1 cellular context compared by ENCODE assay signal in the genomic region with DNA sequence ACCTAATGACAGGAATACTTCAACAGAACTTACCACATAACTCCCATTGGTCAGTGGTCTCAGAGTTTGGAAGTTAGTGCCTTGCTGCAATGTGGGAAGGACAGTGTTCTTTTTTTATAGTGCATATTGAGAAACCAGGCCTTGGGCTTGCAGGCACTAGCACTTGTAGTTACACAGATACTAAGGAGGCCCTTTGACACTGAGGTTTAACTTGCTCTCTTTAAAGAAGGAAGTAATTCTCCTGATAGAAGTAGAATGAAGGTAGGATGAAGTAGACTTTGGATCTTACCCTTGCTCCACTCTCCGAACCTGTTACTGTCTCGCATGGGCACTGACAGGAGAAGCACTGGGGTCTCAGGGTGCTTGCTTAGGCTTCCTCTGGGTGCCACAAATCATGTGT.
TF ChIP-seq lines count a peak whose summit lies in the region.

No MANE protein-coding gene starts in this region.

TF ChIP-seq in HepG2, 621 proteins besides CTCF, POLR2A, EP300 and RAD21:
- TF ChIP-seq MAF1 (CRISPR knock-in tag; IDR thresholded peaks at IDR 0.05; ENCODE audit: borderline replicate concordance): no peak
- TF ChIP-seq ZNF276 (CRISPR knock-in tag; IDR thresholded peaks at IDR 0.05; ENCODE audit: low read depth): no peak
- TF ChIP-seq, protein P1, sequence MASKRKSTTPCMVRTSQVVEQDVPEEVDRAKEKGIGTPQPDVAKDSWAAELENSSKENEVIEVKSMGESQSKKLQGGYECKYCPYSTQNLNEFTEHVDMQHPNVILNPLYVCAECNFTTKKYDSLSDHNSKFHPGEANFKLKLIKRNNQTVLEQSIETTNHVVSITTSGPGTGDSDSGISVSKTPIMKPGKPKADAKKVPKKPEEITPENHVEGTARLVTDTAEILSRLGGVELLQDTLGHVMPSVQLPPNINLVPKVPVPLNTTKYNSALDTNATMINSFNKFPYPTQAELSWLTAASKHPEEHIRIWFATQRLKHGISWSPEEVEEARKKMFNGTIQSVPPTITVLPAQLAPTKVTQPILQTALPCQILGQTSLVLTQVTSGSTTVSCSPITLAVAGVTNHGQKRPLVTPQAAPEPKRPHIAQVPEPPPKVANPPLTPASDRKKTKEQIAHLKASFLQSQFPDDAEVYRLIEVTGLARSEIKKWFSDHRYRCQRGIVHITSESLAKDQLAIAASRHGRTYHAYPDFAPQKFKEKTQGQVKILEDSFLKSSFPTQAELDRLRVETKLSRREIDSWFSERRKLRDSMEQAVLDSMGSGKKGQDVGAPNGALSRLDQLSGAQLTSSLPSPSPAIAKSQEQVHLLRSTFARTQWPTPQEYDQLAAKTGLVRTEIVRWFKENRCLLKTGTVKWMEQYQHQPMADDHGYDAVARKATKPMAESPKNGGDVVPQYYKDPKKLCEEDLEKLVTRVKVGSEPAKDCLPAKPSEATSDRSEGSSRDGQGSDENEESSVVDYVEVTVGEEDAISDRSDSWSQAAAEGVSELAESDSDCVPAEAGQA (IDR thresholded peaks at IDR 0.05; ENCODE audit: low read depth): no peak
- TF ChIP-seq, protein P1 (CRISPR knock-in tag; IDR thresholded peaks at IDR 0.05; ENCODE audit: borderline replicate concordance): no peak
- TF ChIP-seq NFYB (CRISPR knock-in tag; IDR thresholded peaks at IDR 0.05): no peak
- TF ChIP-seq ZNF282 (IDR thresholded peaks at IDR 0.05; ENCODE audit: partially characterized antibody): no peak
- no peak for TF ChIP-seq ZNF446 (CRISPR knock-in tag; IDR thresholded peaks at IDR 0.05)
- no peak for TF ChIP-seq SRSF4 (IDR thresholded peaks at IDR 0.05; ENCODE audit: low read depth, low read length, poor library complexity, severe bottlenecking)
- TF ChIP-seq ZMAT3 (CRISPR knock-in tag; conservative IDR thresholded peaks at IDR 0.05): no peak
- no peak for TF ChIP-seq RARA (CRISPR knock-in tag; IDR thresholded peaks at IDR 0.05)
TF ChIP-seq in HepG2: peak in this region for 0.
